ENCODE assay signal across 10 cellular contexts in the genomic region with DNA sequence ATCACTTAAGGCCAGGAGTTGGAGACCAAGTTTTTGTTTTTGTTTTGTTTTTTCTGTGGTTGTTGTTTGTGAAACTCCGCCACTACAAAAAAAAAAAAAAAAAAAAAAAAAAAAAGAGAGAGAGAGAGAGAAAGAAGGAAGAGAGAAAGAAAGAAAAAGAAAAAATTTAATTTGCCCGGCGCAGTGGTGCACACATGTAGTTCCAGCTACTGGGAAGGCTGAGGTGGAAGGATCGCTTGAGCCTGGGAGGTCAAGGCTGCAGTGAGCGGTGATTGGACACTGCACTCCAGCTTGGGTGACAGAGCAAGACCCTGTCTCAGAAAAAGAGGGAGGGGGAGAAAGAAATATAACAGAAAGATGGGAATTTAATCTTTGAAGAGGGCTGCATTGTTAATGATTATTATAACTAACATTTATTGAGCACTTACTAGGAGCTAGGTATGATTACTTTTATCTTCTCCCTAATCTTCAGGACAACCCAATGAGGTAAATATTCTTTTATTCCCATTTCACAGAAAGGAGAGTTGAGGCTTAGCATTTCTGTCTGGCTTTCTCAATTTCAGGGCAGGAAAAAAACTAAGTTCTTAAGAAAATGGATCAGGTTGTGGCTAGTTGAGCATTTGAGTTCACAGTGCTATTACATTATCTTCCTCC. TPM values are rescaled to one million over a fixed set of nuclear protein-coding genes. Genes with fewer than 3 reads are reported as not detected.
DNase-seq lines count a peak whose midpoint lies in the region; ATAC-seq and TF ChIP-seq lines count a peak whose summit lies in the region.
"Had no signal": no experiment of that assay in that cellular context is flagged by ENCODE, and none has a peak within 500 bp of the region (broad histone marks: within the 10 kb centered on the region; RNA-seq: fewer than 3 reads in every experiment).

No MANE protein-coding gene starts in this region.

- WGBS in psoas muscle, 3 donors: 91 to 93% (median 92%) methylated on average over 5 of the region's 5 CpGs

- intact Hi-C loops in Calu3 (cut with micrococcal nuclease; ENCODE audit: unreplicated experiment) (no loop called here), OCI-LY7 (cut with micrococcal nuclease; ENCODE audit: unreplicated experiment) (loop anchor here (5.0 kb wide), 1 partner anchor 465 kb away; the partner anchor contains the start of gene CYFIP2), psoas muscle (cut with DNase I) (no loop called here)

- H3K36me3 ChIP-seq in OCI-LY7 (ENCODE audit: insufficient read depth, low read length) (peaks cover 66% of the 10 kb centered on the region), psoas muscle (ENCODE audit: insufficient read depth in 1 of 2, low read depth in 1 of 2) (peaks cover 0 to 44% of the 10 kb centered on the region in 2 donors)
- H3K36me3 ChIP-seq: cardiac muscle cell had no signal

- no TSS peak for BruUV-seq in Calu3 (replicated peaks; lab: Mats Ljungman, UMichigan)
- no TSS peak for BruUV-seq in OCI-LY7 (replicated peaks; lab: Mats Ljungman, UMichigan)

- ATAC-seq in psoas muscle: no peak
- ATAC-seq in omental fat pad (ENCODE audit: low FRiP score): no peak
- ATAC-seq in HG02870 (IDR thresholded peaks at IDR 0.05; ENCODE audit: unreplicated experiment): no peak
- no peak for ATAC-seq in GM21390 (IDR thresholded peaks at IDR 0.05; ENCODE audit: unreplicated experiment)

- peaks cover 30% of the 10 kb centered on the region for H3K4me1 ChIP-seq in OCI-LY7 (ENCODE audit: insufficient read depth, low read length, poor library complexity, severe bottlenecking)
- peaks cover 3% of the 10 kb centered on the region for H3K4me1 ChIP-seq in psoas muscle

- H3K4me3 ChIP-seq in OCI-LY7 (ENCODE audit: low read depth, low read length, poor library complexity, severe bottlenecking) (peak overlapping the region; percentile 75), psoas muscle (peak overlapping the region; percentile 78)

- no peak overlapping the region for H2AFZ ChIP-seq in OCI-LY7 (ENCODE audit: low read length)

- no peaks in the 10 kb centered on the region for H3K9me3 Mint-ChIP-seq in Calu3 (ENCODE audit: low read depth, unreplicated experiment)
- no peaks in the 10 kb centered on the region for H3K9me3 Mint-ChIP-seq in endothelial cell (ENCODE audit: unreplicated experiment)

- peak overlapping the region; percentile 91 for H3K4me2 ChIP-seq in OCI-LY7 (ENCODE audit: low read length)

- H3K36me3 Mint-ChIP-seq in Calu3 (ENCODE audit: insufficient read depth, unreplicated experiment) (peaks cover 16% of the 10 kb centered on the region), endothelial cell (ENCODE audit: low read depth, unreplicated experiment) (peaks cover 4% of the 10 kb centered on the region)

- H3K4me3 Mint-ChIP-seq in Calu3 (ENCODE audit: low read depth, unreplicated experiment) (peak overlapping the region; percentile 89), endothelial cell (ENCODE audit: unreplicated experiment) (peak overlapping the region; percentile 99)

- H3K4me1 Mint-ChIP-seq in Calu3 (ENCODE audit: low read depth, unreplicated experiment) (peaks cover 9% of the 10 kb centered on the region), endothelial cell (ENCODE audit: unreplicated experiment) (peaks cover 10% of the 10 kb centered on the region)

- H3K9me2 ChIP-seq in OCI-LY7 (ENCODE audit: insufficient read depth, low read length): no peaks in the 10 kb centered on the region

- H3K79me2 ChIP-seq in OCI-LY7 (ENCODE audit: insufficient read depth, low read depth, low read length): peaks cover 17% of the 10 kb centered on the region; the same call in 1 of the 2 replicates

- H3K27ac ChIP-seq in OCI-LY7 (ENCODE audit: low read depth, low read length, poor library complexity, severe bottlenecking): no peak overlapping the region
- no peak overlapping the region for H3K27ac ChIP-seq in psoas muscle

- no peaks in the 10 kb centered on the region for H4K20me1 ChIP-seq in OCI-LY7 (ENCODE audit: insufficient read depth, low read length)

- CTCF ChIA-PET in Calu3 (lab: Charles Lee): interaction anchor here (1.0 kb wide), 3 partner anchors 11 to 404 kb away, joined by 3 to 10 read pairs (median 5); partner anchors contain the start of gene LSM11
- CTCF ChIA-PET in OCI-LY7 (lab: Charles Lee; ENCODE audit: unreplicated experiment): interaction anchor here (1.0 to 2.6 kb wide), 2 partner anchors 11 to 123 kb away, joined by 3 to 15 read pairs; partner anchors contain the start of gene LSM11

- no peak for TF ChIP-seq CTCF in Calu3 (IDR thresholded peaks at IDR 0.05; ENCODE audit: unreplicated experiment)
- no peak for TF ChIP-seq CTCF in OCI-LY7 (conservative IDR thresholded peaks at IDR 0.05; ENCODE audit: low read length)
- no peak for TF ChIP-seq CTCF in endothelial cell (IDR thresholded peaks at IDR 0.05; ENCODE audit: unreplicated experiment)
- TF ChIP-seq CTCF in psoas muscle (IDR thresholded peaks at IDR 0.05): no peak
- no peak for TF ChIP-seq CTCF in omental fat pad (IDR thresholded peaks at IDR 0.05)

- DNase-seq in Calu3: no peak
- DNase-seq in OCI-LY7 (ENCODE audit: low spot score): no peak
- no peak for DNase-seq in endothelial cell (ENCODE audit: low spot score)
- no peak for DNase-seq in psoas muscle
- DNase-seq in omental fat pad (ENCODE audit: low spot score): no peak
- no peak for DNase-seq in cerebellar cortex (ENCODE audit: low spot score)

- H3K27me3 Mint-ChIP-seq in Calu3 (ENCODE audit: unreplicated experiment): no peaks in the 10 kb centered on the region
- peaks cover 4% of the 10 kb centered on the region for H3K27me3 Mint-ChIP-seq in endothelial cell (ENCODE audit: unreplicated experiment)

- POLR2A ChIA-PET in OCI-LY7 (lab: Charles Lee): interaction anchor here (1.0 to 4.9 kb wide), 2 partner anchors 11 to 12 kb away, joined by 3 to 31 read pairs; partner anchors contain the start of gene LSM11

- H3K27me3 ChIP-seq in psoas muscle (ENCODE audit: insufficient read depth in 3 of 3, low read length in 2 of 3): no peaks in the 10 kb centered on the region
- H3K27me3 ChIP-seq: cardiac muscle cell, SJSA1 had no signal

- H3K9me3 ChIP-seq in OCI-LY7 (ENCODE audit: low read length): peaks cover 20% of the 10 kb centered on the region
- no peaks in the 10 kb centered on the region for H3K9me3 ChIP-seq in psoas muscle
- H3K9me3 ChIP-seq: SJSA1 had no signal

- H3K27ac Mint-ChIP-seq in Calu3 (ENCODE audit: unreplicated experiment) (peak overlapping the region; percentile 97), endothelial cell (ENCODE audit: unreplicated experiment) (peak overlapping the region; percentile 99)

RNA-seq across cellular contexts. Expression of gene THG1L, which starts 1.0 kb away (rescaled TPM):
- total RNA-seq in Calu3 (2022) (11.0 and 16.2 TPM in 2 replicates), OCI-LY7 (2022) (18.5 and 21.0 TPM in 2 replicates), endothelial cell (ENCODE audit: unreplicated experiment) (6.4 TPM), psoas muscle (1 to 10 TPM; 5.7 to 6.7 (median 6.5) TPM), omental fat pad (10 to 100 TPM in 3 of 4 donors, 1 to 10 TPM in 1; 9.8 to 12.1 (median 11.1) TPM)
- 20.7 and 30.5 TPM in 2 replicates for total RNA-seq in OCI-LY7 (2014; rRNA removed; shearing (Covaris generic))
- 1 to 10 TPM; 3.0 to 4.1 (median 3.8) TPM for polyA plus RNA-seq in psoas muscle

RNA-seq across cellular contexts. Expression of gene LSM11, which starts 11.3 kb away (rescaled TPM):
- total RNA-seq in Calu3 (2022) (4.5 and 4.6 TPM in 2 replicates), OCI-LY7 (2022) (10.1 and 10.9 TPM in 2 replicates), endothelial cell (ENCODE audit: unreplicated experiment) (6.0 TPM), psoas muscle (1 to 10 TPM; 1.0 to 1.9 (median 1.8) TPM), omental fat pad (1 to 10 TPM; 1.8 to 4.3 (median 2.7) TPM)
- 7.5 and 8.8 TPM in 2 replicates for total RNA-seq in OCI-LY7 (2014; rRNA removed; shearing (Covaris generic))
- 1 to 10 TPM; 1.2 to 2.2 (median 2.2) TPM for polyA plus RNA-seq in psoas muscle
